ENCODE assay signal across 29 cellular contexts in the genomic region with DNA sequence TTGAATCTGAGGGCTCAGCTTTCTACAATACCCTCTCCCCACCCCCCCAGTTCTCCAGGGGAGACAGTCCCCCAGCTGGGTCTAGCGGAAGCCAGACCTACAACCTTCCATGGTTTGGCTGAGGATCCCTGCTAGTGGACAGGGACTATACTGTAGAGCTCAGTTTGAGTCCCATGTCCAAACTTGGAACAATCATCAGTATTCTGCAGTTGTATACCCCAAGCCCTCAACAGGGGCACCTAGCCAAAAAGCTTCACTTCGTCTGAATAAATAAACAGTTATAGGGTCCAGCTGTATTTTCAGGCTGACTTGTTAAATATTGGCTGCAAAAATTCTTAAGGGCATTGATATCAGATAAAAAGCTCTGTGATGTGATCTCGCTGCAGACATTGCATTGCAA. TPM values are rescaled to one million over a fixed set of nuclear protein-coding genes. Genes with fewer than 3 reads are reported as not detected.
"Had no signal": no experiment of that assay in that cellular context is flagged by ENCODE, and none has a peak within 500 bp of the region (broad histone marks: within the 10 kb centered on the region; RNA-seq: fewer than 3 reads in every experiment).

No MANE protein-coding gene starts in this region.

- ATAC-seq: activated CD8-positive, alpha-beta T cell treated with anti-CD3 and anti-CD28 coated beads for 36 hours; activated naive CD4-positive, alpha-beta T cell treated with anti-CD3 and anti-CD28 coated beads, Interleukin-2, amount 50 U/mL, for 72 hours; activated T-cell treated with anti-CD3 and anti-CD28 coated beads, Interleukin-2, amount 50 U/mL, for 4 hours; activated T-helper 17 cell treated with anti-CD3 and anti-CD28 coated beads, Interleukin-2, amount 50 U/mL, for 72 hours; body of pancreas; foreskin keratinocyte; left lobe of liver had no signal

- H3K27ac ChIP-seq: body of pancreas, foreskin keratinocyte, neutrophil, ovary, prostate gland, spleen, tibial nerve had no signal

- DNase-seq: activated B cell treated with CpG ODN at 0.5 μM for 24 hours; activated CD4-positive, alpha-beta T cell treated with anti-CD3 and anti-CD28 coated beads, Interleukin-2, amount 50 U/mL, for 1 hour; activated CD8-positive, alpha-beta T cell treated with anti-CD3 and anti-CD28 coated beads for 36 hours; activated naive CD4-positive, alpha-beta T cell; activated T-cell treated with anti-CD3 and anti-CD28 coated beads, Interleukin-2, amount 50 U/mL, for 4 hours; aorta; body of pancreas; foreskin keratinocyte; nephron progenitor cell; ovary; right cardiac atrium; spleen; stimulated activated CD4-positive, alpha-beta T cell treated with anti-CD3 and anti-CD28 coated beads, Interleukin-2, amount 100 ng/mL, for 48 hours; stimulated activated naive CD4-positive, alpha-beta T cell treated with Interleukin-2 at 50 U/mL for 16 hours; T-helper 2 cell had no signal

- H3K9me3 ChIP-seq: body of pancreas, esophagus muscularis mucosa, heart right ventricle, neutrophil, ovary, prostate gland, spleen, tibial nerve had no signal

- H3K4me1 ChIP-seq: foreskin keratinocyte, prostate gland, spleen, tibial nerve had no signal

- H3K4me3 ChIP-seq: body of pancreas, esophagus muscularis mucosa, heart right ventricle, lung, ovary, prostate gland, spleen, tibial nerve had no signal

- H3K27me3 ChIP-seq: body of pancreas, esophagus muscularis mucosa, foreskin keratinocyte, heart right ventricle, neutrophil, ovary, spleen, tibial nerve had no signal

- H3K36me3 ChIP-seq: neutrophil, ovary, prostate gland had no signal

RNA-seq across cellular contexts. Expression of gene C9, which starts 15.4 kb away (rescaled TPM):
- total RNA-seq: activated B cell treated with CpG ODN at 0.5 μM for 24 hours; activated CD8-positive, alpha-beta T cell treated with anti-CD3 and anti-CD28 coated beads for 36 hours; activated naive CD4-positive, alpha-beta T cell treated with anti-CD3 and anti-CD28 coated beads, Interleukin-2, amount 50 U/mL, for 72 hours; activated T-helper 17 cell treated with anti-CD3 and anti-CD28 coated beads, Interleukin-2, amount 50 U/mL, for 72 hours; body of pancreas; chondrocyte; esophagus muscularis mucosa; foreskin keratinocyte; kidney epithelial cell; prostate gland; temporal lobe; tibial nerve; urinary bladder had no signal
- polyA plus RNA-seq: adipose tissue, foreskin keratinocyte, heart right ventricle, ovary, right cardiac atrium, spleen had no signal

RNA-seq across cellular contexts. Expression of gene DAB2, which starts 45.1 kb away (rescaled TPM):
- total RNA-seq: activated B cell treated with CpG ODN at 0.5 μM for 24 hours had no signal
